In genomic region chr5:14405267-14405666, GRCh38 we compare ENCODE assay signal across 12 cellular contexts.
DNase-seq lines count a peak whose midpoint lies in the region; ATAC-seq and TF ChIP-seq lines count a peak whose summit lies in the region.
"Had no signal": no experiment of that assay in that cellular context is flagged by ENCODE, and none has a peak within 500 bp of the region (broad histone marks: within the 10 kb centered on the region; RNA-seq: fewer than 3 reads in every experiment).

No MANE protein-coding gene starts in this region.

- peaks cover 2% of the 10 kb centered on the region for H3K4me1 Mint-ChIP-seq in endodermal cell

- DNase-seq in NCI-H226 (peak; percentile 36), endodermal cell (peak; percentile 66), posterior vena cava (ENCODE audit: low spot score) (peak; percentile 70), NOMO-1 treated with DMSO at 0.1 percent for 48 hours (lab: John Stamatoyannopoulos, UW; ENCODE audit: unreplicated experiment) (no peak)
- DNase-seq in activated T-cell treated with anti-CD3 and anti-CD28 coated beads, Interleukin-2, amount 50 U/mL, for 1 hour, result no peak
- DNase-seq: activated CD4-positive, alpha-beta T cell treated with anti-CD3 and anti-CD28 coated beads, Interleukin-2, amount 50 U/mL, for 4 hours; body of pancreas; naive B cell; stimulated activated CD4-positive, alpha-beta T cell treated with anti-CD3 and anti-CD28 coated beads, Interleukin-4, amount 100 ng/mL, for 24 hours had no signal

- H3K27ac ChIP-seq in endodermal cell (ENCODE audit: low read depth, low read length), result no peak overlapping the region
- H3K27ac ChIP-seq: body of pancreas had no signal

- no peak overlapping the region for H3K4me3 Mint-ChIP-seq in endodermal cell

- peaks cover 57% of the 10 kb centered on the region for H3K36me3 Mint-ChIP-seq in endodermal cell (ENCODE audit: low read depth)

- peaks cover 7% of the 10 kb centered on the region for H3K9me3 Mint-ChIP-seq in endodermal cell

- H3K9me3 ChIP-seq in endodermal cell (ENCODE audit: control insufficient read depth, low read length), result no peaks in the 10 kb centered on the region
- H3K9me3 ChIP-seq: body of pancreas, tibial nerve had no signal

- intact Hi-C loops in posterior vena cava (cut with DNase I), result loop anchor here in 1 of 2 donors (10.0 kb wide), 1 partner anchor 1360 kb away; no protein-coding TSS in a partner anchor

- no peaks in the 10 kb centered on the region for H3K27me3 ChIP-seq in endodermal cell (ENCODE audit: control insufficient read depth, insufficient read depth, low read length, poor library complexity, severe bottlenecking)
- H3K27me3 ChIP-seq: body of pancreas, tibial nerve had no signal

- H3K27me3 Mint-ChIP-seq in endodermal cell (ENCODE audit: insufficient read depth), result no peaks in the 10 kb centered on the region
- H3K27me3 Mint-ChIP-seq: naive B cell had no signal

- peaks cover 53% of the 10 kb centered on the region for H3K36me3 ChIP-seq in endodermal cell (ENCODE audit: control insufficient read depth, insufficient read depth, low read length)

- ATAC-seq in GM19023 (IDR thresholded peaks at IDR 0.05; ENCODE audit: unreplicated experiment), result no peak
- ATAC-seq: body of pancreas had no signal

- 88% methylated on average over 8 to 10 of the region's 10 CpGs for WGBS in endodermal cell (ENCODE audit: insufficient coverage in 1 of 2, insufficient read length in 1 of 2), 2 experiments

- no peaks in the 10 kb centered on the region for H3K4me1 ChIP-seq in endodermal cell (ENCODE audit: control insufficient read depth, insufficient read depth, low read length)
- H3K4me1 ChIP-seq: body of pancreas had no signal

- peak; percentile 35; the same call in 2 of the 3 replicates for TF ChIP-seq CTCF in GM12872 (IDR thresholded peaks at IDR 0.05; ENCODE audit: insufficient read depth, low read depth, low read length)
- peak; percentile 74 for TF ChIP-seq CTCF in endodermal cell (conservative IDR thresholded peaks at IDR 0.05)

- H3K27ac Mint-ChIP-seq in endodermal cell, result peak overlapping the region; percentile 16

- no peak overlapping the region for H3K4me3 ChIP-seq in endodermal cell (ENCODE audit: low read length)
- H3K4me3 ChIP-seq: body of pancreas, tibial nerve had no signal

- H3K9ac ChIP-seq in endodermal cell (ENCODE audit: extremely low read depth, low read length, poor library complexity, severe bottlenecking), result no peak overlapping the region

Comparison
In these comparisons a context has a peak if more than half of its experiments do, and no peak if none do; other contexts are left out.
1. DNase-seq: peak in NCI-H226 (single experiment), endodermal cell (single experiment) and posterior vena cava (single experiment); none in activated T-cell treated with anti-CD3 and anti-CD28 coated beads, Interleukin-2, amount 50 U/mL, for 1 hour (single experiment) and NOMO-1 treated with DMSO at 0.1 percent for 48 hours (single experiment).